14 cellular contexts compared by ENCODE assay signal in the genomic region with DNA sequence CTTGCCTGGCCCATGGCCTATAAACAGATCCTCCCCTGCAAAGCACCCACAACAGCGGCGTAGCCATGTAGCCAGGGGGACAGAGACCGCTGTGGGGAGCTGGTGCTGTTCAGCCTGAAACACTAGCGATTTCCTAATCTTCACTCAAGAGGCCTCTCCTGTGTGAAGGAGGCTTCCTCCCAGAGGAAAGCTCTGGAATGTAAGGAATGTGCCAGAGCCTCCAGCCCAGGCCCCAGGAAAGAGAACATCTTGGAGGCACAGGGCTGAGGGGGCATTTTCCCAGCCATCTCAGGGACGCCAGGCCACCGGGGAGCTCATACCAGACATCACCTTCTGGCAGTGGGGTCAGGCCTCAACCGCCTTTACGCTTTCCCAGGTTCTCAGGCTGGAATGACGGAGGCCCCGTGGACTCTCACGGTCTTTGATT. TPM values are rescaled to one million over a fixed set of nuclear protein-coding genes. Genes with fewer than 3 reads are reported as not detected.
DNase-seq lines count a peak whose midpoint lies in the region; ATAC-seq, FAIRE-seq and TF ChIP-seq lines count a peak whose summit lies in the region.
"Had no signal": no experiment of that assay in that cellular context is flagged by ENCODE, and none has a peak within 500 bp of the region (broad histone marks: within the 10 kb centered on the region; RNA-seq: fewer than 3 reads in every experiment).

No MANE protein-coding gene starts in this region.

- H3K27me3 ChIP-seq in HUES6 (ENCODE audit: control insufficient read depth, insufficient read depth, low read length) (no peaks in the 10 kb centered on the region), endothelial cell of umbilical vein (ENCODE audit: control insufficient read depth in 2 of 2, insufficient read depth in 2 of 2, low read length in 2 of 2) (no peaks in the 10 kb centered on the region), PC-9 (ENCODE audit: insufficient read depth, low read depth) (no peaks in the 10 kb centered on the region)

- FAIRE-seq in endothelial cell of umbilical vein (lab: Jason Lieb, UNC) (peak; percentile 74), H54 (lab: Jason Lieb, UNC) (no peak)
- FAIRE-seq: GM12878 had no signal

- peaks cover 55 to 61% of the 10 kb centered on the region in 2 donors for H3K36me3 Mint-ChIP-seq in CD14-positive monocyte

- no peaks in the 10 kb centered on the region for H3F3A ChIP-seq in PC-9 (ENCODE audit: insufficient read depth, low read depth)

- H3K9ac ChIP-seq in HUES6 (ENCODE audit: low read length) (peak overlapping the region; percentile 1), endothelial cell of umbilical vein (replicated peaks; ENCODE audit: extremely low read depth, insufficient read depth, low read length) (no peak overlapping the region)

- DNase-seq in AG10803 (ENCODE audit: low read depth) (peak; percentile 86), endothelial cell of umbilical vein (ENCODE audit: low read depth, low spot score) (peak; percentile 57), myocyte (ENCODE audit: low read depth) (peak; percentile 48), H54 (ENCODE audit: insufficient read length, low spot score) (no peak), PC-9 (no peak), CD14-positive monocyte (ENCODE audit: low spot score) (no peak)
- DNase-seq: activated naive CD4-positive, alpha-beta T cell treated with anti-CD3 and anti-CD28 coated beads, Interleukin-2, amount 10 ng/mL, durations not matched to agents 7 days and 5 days; left cardiac atrium; NCI-H2107 had no signal

- POLR2A ChIA-PET in endothelial cell of umbilical vein (lab: Charles Lee) (no interaction called here), PC-9 (lab: Charles Lee; ENCODE audit: unreplicated experiment) (no interaction called here)

- H3K36me3 ChIP-seq in HUES6 (ENCODE audit: control insufficient read depth, insufficient read depth, low read length), result peaks cover 7% of the 10 kb centered on the region
- no peaks in the 10 kb centered on the region for H3K36me3 ChIP-seq in endothelial cell of umbilical vein (ENCODE audit: control insufficient read depth in 2 of 2, extremely low read depth in 1 of 2, insufficient read depth in 2 of 2, low read length in 2 of 2)
- no peaks in the 10 kb centered on the region for H3K36me3 ChIP-seq in PC-9 (ENCODE audit: low read depth)

- CTCF ChIA-PET in endothelial cell of umbilical vein (lab: Charles Lee) (interaction anchor here (0.8 to 2.9 kb wide), 10 partner anchors 8 to 650 kb away, joined by 3 to 18 read pairs (median 4); no protein-coding TSS in a partner anchor), PC-9 (lab: Charles Lee) (no interaction called here)

- H3K79me2 ChIP-seq in endothelial cell of umbilical vein (ENCODE audit: control insufficient read depth, insufficient read depth, low read length) (no peaks in the 10 kb centered on the region), PC-9 (ENCODE audit: low read depth) (no peaks in the 10 kb centered on the region)

- H3K9me2 ChIP-seq in PC-9 (ENCODE audit: insufficient read depth), result no peaks in the 10 kb centered on the region

- peaks cover 2 to 10% (median 7%) of the 10 kb centered on the region in 7 donors for H3K9me3 Mint-ChIP-seq in CD14-positive monocyte
- H3K9me3 Mint-ChIP-seq: activated naive CD4-positive, alpha-beta T cell treated with anti-CD3 and anti-CD28 coated beads, Interleukin-2, amount 10 ng/mL, durations not matched to agents 7 days and 5 days; CD8-positive, alpha-beta memory T cell had no signal

- 0 out of 2 replicates have a peak, but pooled peaks cover 5% of the 10 kb centered on the region for H3K9me3 ChIP-seq in HUES6 (ENCODE audit: control insufficient read depth, insufficient read depth, low read depth, low read length)
- no peaks in the 10 kb centered on the region for H3K9me3 ChIP-seq in endothelial cell of umbilical vein (replicated peaks; ENCODE audit: control insufficient read depth, insufficient read depth, low read length)
- H3K9me3 ChIP-seq in PC-9 (ENCODE audit: insufficient read depth, low read depth), result no peaks in the 10 kb centered on the region

- TF ChIP-seq CTCF in AG10803 (conservative IDR thresholded peaks at IDR 0.05; ENCODE audit: low read length) (peak; percentile 23; the same call in 1 of the 2 replicates), endothelial cell of umbilical vein (IDR thresholded peaks at IDR 0.05; ENCODE audit: extremely low read depth in 1 of 2, insufficient read depth in 1 of 2, low read depth in 1 of 2, low read length in 2 of 2) (peak in 1 of 2 donors; percentile 4), PC-9 (conservative IDR thresholded peaks at IDR 0.05) (no peak), CD14-positive monocyte (IDR thresholded peaks at IDR 0.05) (no peak)

- H4K20me1 ChIP-seq in endothelial cell of umbilical vein (replicated peaks; ENCODE audit: control insufficient read depth, extremely low read depth, insufficient read depth, low read length) (no peaks in the 10 kb centered on the region), PC-9 (ENCODE audit: insufficient read depth) (peaks cover 8% of the 10 kb centered on the region; the same call in 1 of the 2 replicates)

- no peak for ATAC-seq in HG03097 (IDR thresholded peaks at IDR 0.05; ENCODE audit: low FRiP score, unreplicated experiment)
- ATAC-seq: GM12878, Right ventricle myocardium inferior had no signal

- H3K4me1 Mint-ChIP-seq in CD14-positive monocyte, result peaks cover 7% of the 10 kb centered on the region

- no peak overlapping the region for H2AFZ ChIP-seq in endothelial cell of umbilical vein (ENCODE audit: low read depth, low read length)
- no peak overlapping the region for H2AFZ ChIP-seq in PC-9

- no TSS peak for BruUV-seq in endothelial cell of umbilical vein (replicated peaks; lab: Mats Ljungman, UMichigan)
- BruUV-seq in PC-9 (replicated peaks; lab: Mats Ljungman, UMichigan), result no TSS peak

- H3K4me2 ChIP-seq in endothelial cell of umbilical vein (ENCODE audit: insufficient read depth, low read length) (no peak overlapping the region), PC-9 (no peak overlapping the region)

- H3K9me1 ChIP-seq in endothelial cell of umbilical vein (replicated peaks; ENCODE audit: control insufficient read depth, extremely low read depth, insufficient read depth, low read length), result no peaks in the 10 kb centered on the region

- H3K4me3 ChIP-seq in AG10803 (ENCODE audit: low read length) (no peak overlapping the region), HUES6 (ENCODE audit: low read depth, low read length) (peak overlapping the region; percentile 0; the same call in 1 of the 2 replicates), endothelial cell of umbilical vein (replicated peaks in 1 of 3; ENCODE audit: insufficient read depth in 1 of 3, low read depth in 1 of 3, low read length in 3 of 3) (no peak overlapping the region), PC-9 (no peak overlapping the region)
- H3K4me3 ChIP-seq: GM12878 had no signal

- dilution Hi-C loops in endothelial cell of umbilical vein (cut with MboI; ENCODE audit: extremely low pct_ligation_motif_present, low sequenced_read_pairs), result no loop called here

- H3K4me1 ChIP-seq in HUES6 (ENCODE audit: control insufficient read depth, insufficient read depth, low read length), result peaks cover 15% of the 10 kb centered on the region
- H3K4me1 ChIP-seq in endothelial cell of umbilical vein (ENCODE audit: control insufficient read depth, extremely low read depth, insufficient read depth, low read length), result peaks cover 11% of the 10 kb centered on the region
- no peaks in the 10 kb centered on the region for H3K4me1 ChIP-seq in PC-9 (replicated peaks; ENCODE audit: insufficient read depth)

- no peak overlapping the region for H3K4me3 Mint-ChIP-seq in CD14-positive monocyte
- H3K4me3 Mint-ChIP-seq: activated naive CD4-positive, alpha-beta T cell treated with anti-CD3 and anti-CD28 coated beads, Interleukin-2, amount 10 ng/mL, durations not matched to agents 7 days and 5 days; CD8-positive, alpha-beta memory T cell had no signal

- no peaks in the 10 kb centered on the region for H3K27me3 Mint-ChIP-seq in CD14-positive monocyte (ENCODE audit: low read depth in 3 of 3)
- H3K27me3 Mint-ChIP-seq: activated naive CD4-positive, alpha-beta T cell treated with anti-CD3 and anti-CD28 coated beads, Interleukin-2, amount 10 ng/mL, durations not matched to agents 7 days and 5 days; CD8-positive, alpha-beta memory T cell had no signal

- intact Hi-C loops in endothelial cell of umbilical vein (cut with micrococcal nuclease), result loop anchor here (1.0 kb wide), 2 partner anchors 10 to 558 kb away; no protein-coding TSS in a partner anchor
- intact Hi-C loops in PC-9 (cut with micrococcal nuclease; ENCODE audit: unreplicated experiment), result no loop called here
- intact Hi-C loops in CD14-positive monocyte (cut with micrococcal nuclease), result no loop called here

- TF ChIP-seq POLR2A in endothelial cell of umbilical vein (IDR thresholded peaks at IDR 0.05; ENCODE audit: low read depth, low read length) (no peak), H54 (IDR thresholded peaks at IDR 0.05; ENCODE audit: low read depth, low read length) (no peak)

- H3K27ac ChIP-seq in HUES6 (ENCODE audit: low read depth, low read length) (peak overlapping the region; percentile 21; the same call in 1 of the 2 replicates), endothelial cell of umbilical vein (ENCODE audit: insufficient read depth, low read depth, low read length) (peak overlapping the region; percentile 45), PC-9 (no peak overlapping the region)

- H3K27ac Mint-ChIP-seq in CD14-positive monocyte, result no peak overlapping the region
- H3K27ac Mint-ChIP-seq: activated naive CD4-positive, alpha-beta T cell treated with anti-CD3 and anti-CD28 coated beads, Interleukin-2, amount 10 ng/mL, durations not matched to agents 7 days and 5 days had no signal

RNA-seq across cellular contexts. Expression of gene MIAT, which starts 24.0 kb away (rescaled TPM):
- total RNA-seq in endothelial cell of umbilical vein (0.53 and 0.80 TPM in 2 replicates), myocyte (0.70 and 2.5 TPM in 2 replicates), PC-9 (2021) (0.45 and 0.48 TPM in 2 replicates)
- polyA plus RNA-seq in endothelial cell of umbilical vein (0.03 and 0.05 TPM in 2 replicates), CD14-positive monocyte (under 1 TPM; 0.02 to 0.03 TPM)
- 0.03 and 0.06 TPM in 2 replicates for polyA plus RNA-seq in endothelial cell of umbilical vein (2011; cell fraction: cytosol; rRNA removed)
- polyA plus RNA-seq in endothelial cell of umbilical vein (2011; cell fraction: nucleus; rRNA removed), result 0.51 and 0.70 TPM in 2 replicates
- 0.04 and 0.07 TPM in 2 replicates for polyA plus RNA-seq in endothelial cell of umbilical vein (2012)
- 0.46 and 0.81 TPM in 2 replicates for polyA minus RNA-seq in endothelial cell of umbilical vein
- not detected for polyA minus RNA-seq in endothelial cell of umbilical vein (2011; cell fraction: cytosol; rRNA and poly(A)+ RNA removed)
- 1.3 and 2.0 TPM in 2 replicates for polyA minus RNA-seq in endothelial cell of umbilical vein (2011; cell fraction: nucleus; rRNA and poly(A)+ RNA removed)
- polyA plus RNA-seq in myocyte (2012), result 3.8 TPM

RNA-seq across cellular contexts. Expression of gene CRYBA4, which starts 59.6 kb away (rescaled TPM):
- total RNA-seq in endothelial cell of umbilical vein, result not detected in 2 replicates
- not detected in 2 replicates for polyA plus RNA-seq in endothelial cell of umbilical vein
- not detected in 2 replicates for polyA plus RNA-seq in endothelial cell of umbilical vein (2011; cell fraction: cytosol; rRNA removed)
- polyA plus RNA-seq in endothelial cell of umbilical vein (2011; cell fraction: nucleus; rRNA removed), result not detected in 2 replicates
- polyA plus RNA-seq in endothelial cell of umbilical vein (2012), result not detected in 2 replicates
- polyA minus RNA-seq in endothelial cell of umbilical vein, result not detected in 2 replicates
- not detected for polyA minus RNA-seq in endothelial cell of umbilical vein (2011; cell fraction: cytosol; rRNA and poly(A)+ RNA removed)
- not detected in 2 replicates for polyA minus RNA-seq in endothelial cell of umbilical vein (2011; cell fraction: nucleus; rRNA and poly(A)+ RNA removed)
- not detected in 2 replicates for total RNA-seq in myocyte
- polyA plus RNA-seq in myocyte (2012), result not detected
- not detected in 2 replicates for total RNA-seq in PC-9 (2021)
- not detected for polyA plus RNA-seq in CD14-positive monocyte
- total RNA-seq: CD8-positive, alpha-beta memory T cell; left cardiac atrium; Right ventricle myocardium inferior had no signal
- polyA plus RNA-seq: CD8-positive, alpha-beta memory T cell had no signal

Comparison
In these comparisons a context has a peak if more than half of its experiments do, and no peak if none do; other contexts are left out.
1. DNase-seq: peak in AG10803 (single experiment), endothelial cell of umbilical vein (single experiment) and myocyte (single experiment); none in H54 (single experiment), PC-9 (0 of 2) and CD14-positive monocyte (single experiment).